1 cellular context compared by ENCODE assay signal in the genomic region with DNA sequence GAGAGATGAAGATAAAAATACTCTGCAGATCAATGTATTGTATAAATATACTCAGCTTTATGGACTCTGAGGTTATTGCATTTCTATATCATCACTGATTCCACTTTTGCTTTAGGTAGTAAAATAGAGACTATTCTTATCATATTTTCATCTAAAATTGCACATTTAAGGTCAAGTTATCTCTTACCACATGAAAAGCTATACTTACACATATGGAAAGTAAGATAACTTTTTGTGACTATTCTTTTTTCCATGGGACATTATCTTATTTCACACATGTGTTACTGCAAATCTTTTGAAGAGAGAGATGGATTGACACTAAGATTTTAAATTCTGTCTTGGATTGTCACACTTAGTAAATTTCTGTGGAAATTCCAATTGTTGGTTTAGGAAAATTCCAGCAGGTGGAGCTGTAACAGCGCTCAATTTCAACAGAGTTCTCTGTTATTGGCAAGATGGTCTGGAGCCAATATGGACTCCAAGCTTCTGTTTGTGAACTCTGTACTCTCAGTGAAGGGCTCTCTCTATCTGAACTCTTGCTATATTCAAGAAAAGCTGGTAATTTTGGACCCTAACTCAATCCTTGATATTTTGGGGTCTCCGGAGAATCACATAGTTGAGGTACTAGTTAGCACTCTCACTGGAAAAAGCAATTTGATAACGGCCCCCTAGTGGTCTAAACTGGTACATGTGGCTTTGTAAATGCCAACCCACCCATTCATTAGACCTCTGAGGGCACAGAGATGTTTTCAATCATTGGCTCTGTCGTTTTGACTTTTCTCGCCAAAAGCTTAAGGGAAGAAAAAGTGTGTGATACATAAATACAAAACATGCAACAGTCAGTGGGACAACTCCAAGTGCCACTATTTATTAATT.
A peak's percentile ranks its signal among the peaks of the same experiment; 100 is the strongest.
TF ChIP-seq lines count a peak whose summit lies in the region.

No MANE protein-coding gene starts in this region.

TF ChIP-seq in HEK293, 187 proteins besides CTCF, POLR2A, EP300 and RAD21 (continued from another document):
- TF ChIP-seq, protein P1, sequence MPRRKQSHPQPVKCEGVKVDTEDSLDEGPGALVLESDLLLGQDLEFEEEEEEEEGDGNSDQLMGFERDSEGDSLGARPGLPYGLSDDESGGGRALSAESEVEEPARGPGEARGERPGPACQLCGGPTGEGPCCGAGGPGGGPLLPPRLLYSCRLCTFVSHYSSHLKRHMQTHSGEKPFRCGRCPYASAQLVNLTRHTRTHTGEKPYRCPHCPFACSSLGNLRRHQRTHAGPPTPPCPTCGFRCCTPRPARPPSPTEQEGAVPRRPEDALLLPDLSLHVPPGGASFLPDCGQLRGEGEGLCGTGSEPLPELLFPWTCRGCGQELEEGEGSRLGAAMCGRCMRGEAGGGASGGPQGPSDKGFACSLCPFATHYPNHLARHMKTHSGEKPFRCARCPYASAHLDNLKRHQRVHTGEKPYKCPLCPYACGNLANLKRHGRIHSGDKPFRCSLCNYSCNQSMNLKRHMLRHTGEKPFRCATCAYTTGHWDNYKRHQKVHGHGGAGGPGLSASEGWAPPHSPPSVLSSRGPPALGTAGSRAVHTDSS (tag by site-specific recombination; IDR thresholded peaks at IDR 0.05), result no peak
- TF ChIP-seq, protein P2, sequence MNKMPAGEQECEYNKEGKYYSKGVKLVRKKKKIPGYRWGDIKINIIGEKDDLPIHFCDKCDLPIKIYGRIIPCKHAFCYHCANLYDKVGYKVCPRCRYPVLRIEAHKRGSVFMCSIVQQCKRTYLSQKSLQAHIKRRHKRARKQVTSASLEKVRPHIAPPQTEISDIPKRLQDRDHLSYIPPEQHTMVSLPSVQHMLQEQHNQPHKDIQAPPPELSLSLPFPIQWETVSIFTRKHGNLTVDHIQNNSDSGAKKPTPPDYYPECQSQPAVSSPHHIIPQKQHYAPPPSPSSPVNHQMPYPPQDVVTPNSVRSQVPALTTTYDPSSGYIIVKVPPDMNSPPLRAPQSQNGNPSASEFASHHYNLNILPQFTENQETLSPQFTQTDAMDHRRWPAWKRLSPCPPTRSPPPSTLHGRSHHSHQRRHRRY (tag by site-specific recombination; IDR thresholded peaks at IDR 0.05), result no peak
- TF ChIP-seq ZNF660 (tag by site-specific recombination; IDR thresholded peaks at IDR 0.05), result peak; percentile 58; the same call in 1 of the 2 replicates
- no peak for TF ChIP-seq ZNF560 (tag by site-specific recombination; IDR thresholded peaks at IDR 0.05; ENCODE audit: borderline replicate concordance)
- peak; percentile 56 for TF ChIP-seq YY1 (tag by site-specific recombination; IDR thresholded peaks at IDR 0.05)
- peak; percentile 76 for TF ChIP-seq ZNF654 (tag by site-specific recombination; IDR thresholded peaks at IDR 0.05; ENCODE audit: low read depth)
TF ChIP-seq in HEK293: peak in this region for 9.
